In genomic region chr10:11189581-11190376, GRCh38 we compare ENCODE assay signal across 12 cellular contexts.
DNase-seq lines count a peak whose midpoint lies in the region; ATAC-seq and TF ChIP-seq lines count a peak whose summit lies in the region.
"Had no signal": no experiment of that assay in that cellular context is flagged by ENCODE, and none has a peak within 500 bp of the region (broad histone marks: within the 10 kb centered on the region; RNA-seq: fewer than 3 reads in every experiment).

No MANE protein-coding gene starts in this region.

- no peaks in the 10 kb centered on the region; the same call in 1 of the 2 replicates for H3K9me3 ChIP-seq in Loucy (ENCODE audit: insufficient read depth, low read depth, low read length)
- H3K9me3 ChIP-seq in neural progenitor cell (ENCODE audit: low read depth), result no peaks in the 10 kb centered on the region

- H4K20me1 ChIP-seq in Loucy (ENCODE audit: insufficient read depth, low read length, poor library complexity, severe bottlenecking), result peaks cover 95% of the 10 kb centered on the region
- H4K20me1 ChIP-seq in neural progenitor cell (ENCODE audit: low read depth), result peaks cover 6% of the 10 kb centered on the region

- no peaks in the 10 kb centered on the region for H3F3A ChIP-seq in Loucy (ENCODE audit: low read depth)
- no peaks in the 10 kb centered on the region for H3F3A ChIP-seq in neural progenitor cell (ENCODE audit: low read depth)

- TF ChIP-seq CTCF in Loucy (conservative IDR thresholded peaks at IDR 0.05; ENCODE audit: low read length) (no peak), neural progenitor cell (IDR thresholded peaks at IDR 0.05) (no peak), osteocyte (IDR thresholded peaks at IDR 0.05) (no peak)

- no peaks in the 10 kb centered on the region for H3K27me3 ChIP-seq in Loucy (ENCODE audit: insufficient read depth, low read length, poor library complexity, severe bottlenecking)
- H3K27me3 ChIP-seq in neural progenitor cell, result no peaks in the 10 kb centered on the region
- H3K27me3 ChIP-seq: SJCRH30 had no signal

- H2AFZ ChIP-seq in Loucy (ENCODE audit: low read length) (no peak overlapping the region), neural progenitor cell (replicated peaks) (no peak overlapping the region)

- peak overlapping the region; percentile 37 for H3K4me2 ChIP-seq in Loucy (ENCODE audit: low read depth, low read length, poor library complexity, severe bottlenecking)
- peak overlapping the region; percentile 41 for H3K4me2 ChIP-seq in neural progenitor cell

- H3K4me3 ChIP-seq in Loucy (ENCODE audit: low read length, poor library complexity, severe bottlenecking) (no peak overlapping the region), neural progenitor cell (no peak overlapping the region)
- H3K4me3 ChIP-seq: SJCRH30 had no signal

- no peaks in the 10 kb centered on the region for H3K27me3 Mint-ChIP-seq in activated CD4-positive, alpha-beta T cell treated with anti-CD3 and anti-CD28 coated beads, Interleukin-2, amount 10 ng/mL, durations not matched to agents 7 days and 5 days
- no peaks in the 10 kb centered on the region for H3K27me3 Mint-ChIP-seq in effector memory CD8-positive, alpha-beta T cell
- H3K27me3 Mint-ChIP-seq in neural progenitor cell (ENCODE audit: insufficient read depth, low read depth) (no peaks in the 10 kb centered on the region), osteocyte (ENCODE audit: unreplicated experiment) (no peaks in the 10 kb centered on the region)

- H3K4me1 ChIP-seq in Loucy (ENCODE audit: insufficient read depth, low read length, poor library complexity, severe bottlenecking) (peaks cover 43% of the 10 kb centered on the region), neural progenitor cell (peaks cover 26% of the 10 kb centered on the region)

- H3K27ac ChIP-seq in neural progenitor cell, result no peak overlapping the region
- H3K27ac ChIP-seq: SJCRH30 had no signal

- H3K4me1 Mint-ChIP-seq in activated CD4-positive, alpha-beta T cell treated with anti-CD3 and anti-CD28 coated beads, Interleukin-2, amount 10 ng/mL, durations not matched to agents 7 days and 5 days, result peaks cover 90% of the 10 kb centered on the region
- peaks cover 79 to 91% of the 10 kb centered on the region in 2 donors for H3K4me1 Mint-ChIP-seq in effector memory CD8-positive, alpha-beta T cell (ENCODE audit: low read depth in 2 of 2)
- H3K4me1 Mint-ChIP-seq in neural progenitor cell (peaks cover 17% of the 10 kb centered on the region), osteocyte (ENCODE audit: unreplicated experiment) (peaks cover 6% of the 10 kb centered on the region)

- H3K9ac ChIP-seq in Loucy (ENCODE audit: low read depth, low read length, poor library complexity, severe bottlenecking), result no peak overlapping the region
- no peak overlapping the region for H3K9ac ChIP-seq in neural progenitor cell

- no peak for DNase-seq in activated CD4-positive, alpha-beta T cell treated with anti-CD3 and anti-CD28 coated beads, Interleukin-2, amount 10 ng/mL, durations not matched to agents 7 days and 5 days
- DNase-seq in activated CD4-positive, alpha-beta T cell treated with anti-CD3 and anti-CD28 coated beads for 48 hours, result no peak
- DNase-seq in effector memory CD8-positive, alpha-beta T cell, result no peak
- DNase-seq in neural progenitor cell (ENCODE audit: low spot score) (peak; percentile 37), osteocyte (ENCODE audit: extremely low spot score, unreplicated experiment) (no peak)
- no peak for DNase-seq in activated effector memory CD4-positive, alpha-beta T cell treated with anti-CD3 and anti-CD28 coated beads, Interleukin-2, amount 50 U/mL, for 16 hours
- DNase-seq: glutamatergic neuron, NCI-H2081 treated with DMSO at 0.1 percent for 48 hours, SJCRH30 had no signal

- H3K4me3 Mint-ChIP-seq in activated CD4-positive, alpha-beta T cell treated with anti-CD3 and anti-CD28 coated beads, Interleukin-2, amount 10 ng/mL, durations not matched to agents 7 days and 5 days, result no peak overlapping the region
- H3K4me3 Mint-ChIP-seq in effector memory CD8-positive, alpha-beta T cell, result peak overlapping the region in 1 of 2 donors; percentile 72
- H3K4me3 Mint-ChIP-seq in neural progenitor cell (no peak overlapping the region), osteocyte (ENCODE audit: unreplicated experiment) (no peak overlapping the region)

- POLR2A ChIA-PET in activated CD4-positive, alpha-beta T cell treated with anti-CD3 and anti-CD28 coated beads, Interleukin-2, amount 10 ng/mL, durations not matched to agents 7 days and 5 days (lab: Charles Lee), result interaction anchor here (0.6 kb wide), 1 partner anchor 67 kb away, joined by 9 read pairs; no protein-coding TSS in a partner anchor

- CTCF ChIA-PET in activated CD4-positive, alpha-beta T cell treated with anti-CD3 and anti-CD28 coated beads, Interleukin-2, amount 10 ng/mL, durations not matched to agents 7 days and 5 days (lab: Charles Lee), result interaction anchor here (0.9 to 1.3 kb wide), 2 partner anchors 30 to 34 kb away, joined by 3 read pairs; no protein-coding TSS in a partner anchor

- H3K9me3 Mint-ChIP-seq in activated CD4-positive, alpha-beta T cell treated with anti-CD3 and anti-CD28 coated beads, Interleukin-2, amount 10 ng/mL, durations not matched to agents 7 days and 5 days, result peaks cover 21% of the 10 kb centered on the region
- H3K9me3 Mint-ChIP-seq in effector memory CD8-positive, alpha-beta T cell, result no peaks in the 10 kb centered on the region
- H3K9me3 Mint-ChIP-seq in neural progenitor cell (peaks cover 24% of the 10 kb centered on the region), osteocyte (ENCODE audit: unreplicated experiment) (peaks cover 26% of the 10 kb centered on the region)

- no peak for ATAC-seq in effector memory CD8-positive, alpha-beta T cell (replicated peaks)
- no peak for ATAC-seq in HG02678 (IDR thresholded peaks at IDR 0.05; ENCODE audit: unreplicated experiment)
- ATAC-seq: HCT116 had no signal

- H3K79me2 ChIP-seq in Loucy (ENCODE audit: insufficient read depth, low read length), result peaks cover 98% of the 10 kb centered on the region
- peaks cover 58% of the 10 kb centered on the region for H3K79me2 ChIP-seq in neural progenitor cell (ENCODE audit: low read depth)

- peak overlapping the region; percentile 71 for H3K27ac Mint-ChIP-seq in activated CD4-positive, alpha-beta T cell treated with anti-CD3 and anti-CD28 coated beads, Interleukin-2, amount 10 ng/mL, durations not matched to agents 7 days and 5 days
- H3K27ac Mint-ChIP-seq in effector memory CD8-positive, alpha-beta T cell, result peak overlapping the region; percentile 84 to 95
- H3K27ac Mint-ChIP-seq in neural progenitor cell (no peak overlapping the region), osteocyte (ENCODE audit: unreplicated experiment) (no peak overlapping the region)

- peaks cover 96% of the 10 kb centered on the region for H3K36me3 ChIP-seq in Loucy (ENCODE audit: insufficient read depth, low read length)
- H3K36me3 ChIP-seq in neural progenitor cell, result no peaks in the 10 kb centered on the region

- H3K36me3 Mint-ChIP-seq in activated CD4-positive, alpha-beta T cell treated with anti-CD3 and anti-CD28 coated beads, Interleukin-2, amount 10 ng/mL, durations not matched to agents 7 days and 5 days (ENCODE audit: low read depth), result peaks cover 92% of the 10 kb centered on the region
- peaks cover 99% of the 10 kb centered on the region for H3K36me3 Mint-ChIP-seq in effector memory CD8-positive, alpha-beta T cell (ENCODE audit: insufficient read depth)
- H3K36me3 Mint-ChIP-seq in neural progenitor cell (peaks cover 11% of the 10 kb centered on the region), osteocyte (ENCODE audit: unreplicated experiment) (peaks cover 16% of the 10 kb centered on the region)

- H3K9me2 ChIP-seq in Loucy (replicated peaks; ENCODE audit: low read depth, low read length), result no peaks in the 10 kb centered on the region

Comparison
In these comparisons a context has a peak if more than half of its experiments do, and no peak if none do; other contexts are left out.
1. H3K27ac Mint-ChIP-seq: peak in activated CD4-positive, alpha-beta T cell treated with anti-CD3 and anti-CD28 coated beads, Interleukin-2, amount 10 ng/mL, durations not matched to agents 7 days and 5 days (single experiment) and effector memory CD8-positive, alpha-beta T cell (2 of 2); none in neural progenitor cell (single experiment) and osteocyte (single experiment).